ENCODE assay signal across 11 cellular contexts in genomic region chr20:43849496-43850197, GRCh38.
DNase-seq lines count a peak whose midpoint lies in the region; ATAC-seq and TF ChIP-seq lines count a peak whose summit lies in the region.
"Had no signal": no experiment of that assay in that cellular context is flagged by ENCODE, and none has a peak within 500 bp of the region (broad histone marks: within the 10 kb centered on the region; RNA-seq: fewer than 3 reads in every experiment).

No MANE protein-coding gene starts in this region.

- intact Hi-C loops in Panc1 (cut with micrococcal nuclease; ENCODE audit: unreplicated experiment), result loop anchor here (5.0 kb wide), 1 partner anchor 63 kb away; the partner anchor contains the start of gene TOX2
- intact Hi-C loops in esophagus muscularis mucosa (cut with DNase I), result loop anchor here (10.0 kb wide), 1 partner anchor 225 kb away; no protein-coding TSS in a partner anchor

- no peaks in the 10 kb centered on the region for H3K36me3 ChIP-seq in Panc1 (ENCODE audit: control insufficient read depth, insufficient read depth, low read length)
- no peaks in the 10 kb centered on the region for H3K36me3 ChIP-seq in esophagus muscularis mucosa
- H3K36me3 ChIP-seq in CD8-positive, alpha-beta memory T cell (ENCODE audit: insufficient read depth, low read length), result no peaks in the 10 kb centered on the region

- peaks cover 0 to 2% of the 10 kb centered on the region in 2 donors for H3K27me3 Mint-ChIP-seq in CD8-positive, alpha-beta memory T cell
- H3K27me3 Mint-ChIP-seq in mesothelial cell of epicardium (ENCODE audit: low read depth), result peaks cover 3% of the 10 kb centered on the region

- H3K4me3 Mint-ChIP-seq in CD8-positive, alpha-beta memory T cell, result no peak overlapping the region
- no peak overlapping the region for H3K4me3 Mint-ChIP-seq in mesothelial cell of epicardium
- H3K4me3 Mint-ChIP-seq: activated CD8-positive, alpha-beta T cell treated with anti-CD3 and anti-CD28 coated beads, Interleukin-2, amount 10 ng/mL, durations not matched to agents 7 days and 5 days had no signal

- peak overlapping the region in 1 of 2 experiments; percentile 40; a peak in 2 of 4 replicates for H3K4me3 ChIP-seq in Panc1 (ENCODE audit: low read depth in 2 of 2, low read length in 2 of 2)
- H3K4me3 ChIP-seq in esophagus muscularis mucosa, result no peak overlapping the region
- no peak overlapping the region for H3K4me3 ChIP-seq in CD8-positive, alpha-beta memory T cell (ENCODE audit: low read length)

- no peaks in the 10 kb centered on the region for H3K27me3 ChIP-seq in Panc1 (ENCODE audit: control insufficient read depth, insufficient read depth, low read length)
- H3K27me3 ChIP-seq in esophagus muscularis mucosa, result no peaks in the 10 kb centered on the region
- no peaks in the 10 kb centered on the region for H3K27me3 ChIP-seq in CD8-positive, alpha-beta memory T cell (ENCODE audit: insufficient read depth, low read length, poor library complexity, severe bottlenecking)

- BruUV-seq in Panc1 (replicated peaks; lab: Mats Ljungman, UMichigan), result no TSS peak

- peak overlapping the region; percentile 77 for H3K27ac ChIP-seq in Panc1 (ENCODE audit: low read length)
- peak overlapping the region; percentile 67 to 80 (median 74) for H3K27ac ChIP-seq in esophagus muscularis mucosa (replicated peaks in 1 of 4)
- no peak overlapping the region for H3K27ac ChIP-seq in CD8-positive, alpha-beta memory T cell (ENCODE audit: low read depth, low read length)

- H3K9me3 ChIP-seq in Panc1 (ENCODE audit: control insufficient read depth, insufficient read depth, low read depth, low read length) (no peaks in the 10 kb centered on the region), esophagus muscularis mucosa (no peaks in the 10 kb centered on the region)
- no peaks in the 10 kb centered on the region for H3K9me3 ChIP-seq in CD8-positive, alpha-beta memory T cell (ENCODE audit: low read length)

- POLR2A ChIA-PET in Panc1 (lab: Charles Lee), result no interaction called here
- POLR2A ChIA-PET in CD8-positive, alpha-beta memory T cell (lab: Charles Lee), result no interaction called here

- peaks cover 33% of the 10 kb centered on the region for H3K4me1 ChIP-seq in Panc1 (ENCODE audit: control insufficient read depth, insufficient read depth, low read length)
- H3K4me1 ChIP-seq in esophagus muscularis mucosa, result peaks cover 3 to 38% (median 21%) of the 10 kb centered on the region in 4 donors
- H3K4me1 ChIP-seq in CD8-positive, alpha-beta memory T cell (ENCODE audit: insufficient read depth, low read length), result no peaks in the 10 kb centered on the region

- H3K27ac Mint-ChIP-seq in CD8-positive, alpha-beta memory T cell, result no peak overlapping the region
- H3K27ac Mint-ChIP-seq in mesothelial cell of epicardium, result no peak overlapping the region
- H3K27ac Mint-ChIP-seq: activated CD8-positive, alpha-beta T cell treated with anti-CD3 and anti-CD28 coated beads, Interleukin-2, amount 10 ng/mL, durations not matched to agents 7 days and 5 days had no signal

- TF ChIP-seq POLR2A in esophagus muscularis mucosa (IDR thresholded peaks at IDR 0.05; ENCODE audit: low read depth), result no peak

- peak; percentile 64 for DNase-seq in EL
- DNase-seq in Panc1 (ENCODE audit: low read depth, low spot score), result no peak
- no peak for DNase-seq in esophagus muscularis mucosa (ENCODE audit: extremely low spot score)
- peak; percentile 11 for DNase-seq in renal cortical epithelial cell (ENCODE audit: low read depth)
- DNase-seq in NCI-H345 treated with DMSO at 0.1 percent for 48 hours (lab: John Stamatoyannopoulos, UW; ENCODE audit: unreplicated experiment), result no peak
- no peak for DNase-seq in CD8-positive, alpha-beta memory T cell
- DNase-seq in mesothelial cell of epicardium (ENCODE audit: low spot score in 2 of 2, unreplicated experiment in 2 of 2), result no peak
- DNase-seq: activated CD8-positive, alpha-beta T cell treated with anti-CD3 and anti-CD28 coated beads, Interleukin-2, amount 10 ng/mL, durations not matched to agents 7 days and 5 days; DMS 273 treated with DMSO at 0.1 percent for 48 hours; RPMI8226 had no signal

- no peaks in the 10 kb centered on the region for H3K36me3 Mint-ChIP-seq in CD8-positive, alpha-beta memory T cell
- no peaks in the 10 kb centered on the region for H3K36me3 Mint-ChIP-seq in mesothelial cell of epicardium

- no peaks in the 10 kb centered on the region for H3K9me3 Mint-ChIP-seq in CD8-positive, alpha-beta memory T cell
- H3K9me3 Mint-ChIP-seq in mesothelial cell of epicardium, result no peaks in the 10 kb centered on the region

- TF ChIP-seq EP300 in esophagus muscularis mucosa (IDR thresholded peaks at IDR 0.05), result peak; percentile 80

- no peak for TF ChIP-seq CTCF in Panc1 (IDR thresholded peaks at IDR 0.05)
- TF ChIP-seq CTCF in esophagus muscularis mucosa (IDR thresholded peaks at IDR 0.05), result no peak
- TF ChIP-seq CTCF in mesothelial cell of epicardium (IDR thresholded peaks at IDR 0.05; ENCODE audit: unreplicated experiment), result no peak

- in situ Hi-C loops in Panc1 (cut with HindIII; ENCODE audit: low pct_unique_long_range_greater_than_20kb, low sequenced_read_pairs), result no loop called here

- 72% methylated on average over 13 of the region's 13 CpGs for WGBS in esophagus muscularis mucosa

- ATAC-seq in Panc1 (peak; percentile 87), HG03457 (IDR thresholded peaks at IDR 0.05; ENCODE audit: unreplicated experiment) (no peak)
- ATAC-seq: activated CD8-positive, alpha-beta T cell treated with anti-CD3 and anti-CD28 coated beads, Interleukin-2, amount 10 ng/mL, durations not matched to agents 7 days and 5 days had no signal

- CTCF ChIA-PET in Panc1 (lab: Charles Lee), result no interaction called here
- CTCF ChIA-PET in CD8-positive, alpha-beta memory T cell (lab: Charles Lee), result no interaction called here

- peaks cover 10 to 19% (median 10%) of the 10 kb centered on the region in 3 donors for H3K4me1 Mint-ChIP-seq in CD8-positive, alpha-beta memory T cell
- H3K4me1 Mint-ChIP-seq in mesothelial cell of epicardium, result no peaks in the 10 kb centered on the region

Comparison
In these comparisons a context has a peak if more than half of its experiments do, and no peak if none do; other contexts are left out.
1. DNase-seq: peak in EL (single experiment) and renal cortical epithelial cell (single experiment); none in Panc1 (single experiment), esophagus muscularis mucosa (single experiment), NCI-H345 treated with DMSO at 0.1 percent for 48 hours (single experiment), CD8-positive, alpha-beta memory T cell (0 of 5) and mesothelial cell of epicardium (0 of 2).